Comparison of ENCODE assay signal across 28 cellular contexts in the genomic region with DNA sequence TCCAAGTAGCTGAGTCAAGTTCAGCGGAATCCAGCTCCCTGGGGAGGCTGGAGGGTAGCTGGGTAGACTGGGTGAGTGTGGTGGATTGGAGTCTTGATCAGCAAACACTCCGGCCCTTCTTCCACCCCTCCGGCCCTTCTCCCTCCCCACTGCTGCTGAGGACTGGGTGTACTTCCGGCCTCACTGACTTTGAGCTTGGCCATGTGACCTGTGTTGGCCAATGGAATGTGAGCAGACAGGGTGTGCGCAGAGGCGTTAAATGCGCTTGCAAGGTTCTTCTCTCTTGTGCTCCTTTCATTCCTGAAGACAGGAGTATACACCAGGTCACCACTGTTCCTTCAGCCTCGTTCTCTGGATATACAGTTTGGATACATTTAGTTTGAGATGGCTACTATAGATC. TPM values are rescaled to one million over a fixed set of nuclear protein-coding genes. Genes with fewer than 3 reads are reported as not detected.
DNase-seq lines count a peak whose midpoint lies in the region; ATAC-seq and TF ChIP-seq lines count a peak whose summit lies in the region.
"Had no signal": no experiment of that assay in that cellular context is flagged by ENCODE, and none has a peak within 500 bp of the region (broad histone marks: within the 10 kb centered on the region; RNA-seq: fewer than 3 reads in every experiment).

No MANE protein-coding gene starts in this region.

- H3K36me3 Mint-ChIP-seq in activated CD8-positive, alpha-beta T cell treated with anti-CD3 and anti-CD28 coated beads, Interleukin-2, amount 10 ng/mL, durations not matched to agents 7 days and 5 days (ENCODE audit: low read depth): peaks cover 7% of the 10 kb centered on the region
- peaks cover 6% of the 10 kb centered on the region for H3K36me3 Mint-ChIP-seq in activated CD8-positive, alpha-beta T cell treated with anti-CD3 and anti-CD28 coated beads for 36 hours (ENCODE audit: low read depth)
- H3K36me3 Mint-ChIP-seq: activated naive CD8-positive, alpha-beta T cell had no signal

- H3K4me1 ChIP-seq in muscle layer of duodenum (ENCODE audit: control insufficient read depth in 1 of 2, insufficient read depth in 2 of 2, low read length in 2 of 2): no peaks in the 10 kb centered on the region

- H3K4me3 Mint-ChIP-seq in activated CD8-positive, alpha-beta T cell treated with anti-CD3 and anti-CD28 coated beads, Interleukin-2, amount 10 ng/mL, durations not matched to agents 7 days and 5 days: no peak overlapping the region
- no peak overlapping the region for H3K4me3 Mint-ChIP-seq in activated CD8-positive, alpha-beta T cell treated with anti-CD3 and anti-CD28 coated beads for 36 hours
- H3K4me3 Mint-ChIP-seq: activated naive CD8-positive, alpha-beta T cell; H9 had no signal

- POLR2A ChIA-PET in activated CD8-positive, alpha-beta T cell treated with anti-CD3 and anti-CD28 coated beads, Interleukin-2, amount 10 ng/mL, durations not matched to agents 7 days and 5 days (lab: Charles Lee): interaction anchor here (1.1 kb wide), 1 partner anchor 15 kb away, joined by 5 read pairs; no protein-coding TSS in a partner anchor
- POLR2A ChIA-PET in activated CD8-positive, alpha-beta T cell treated with anti-CD3 and anti-CD28 coated beads for 36 hours (lab: Charles Lee): interaction anchor here (0.9 to 3.3 kb wide), 6 partner anchors 9 to 175 kb away, joined by 3 to 27 read pairs (median 12); no protein-coding TSS in a partner anchor

- H3K9me3 ChIP-seq in muscle layer of duodenum (ENCODE audit: control insufficient read depth in 1 of 2, low read length in 2 of 2): no peaks in the 10 kb centered on the region
- H3K9me3 ChIP-seq: mucosa of descending colon had no signal

- CTCF ChIA-PET in activated CD8-positive, alpha-beta T cell treated with anti-CD3 and anti-CD28 coated beads, Interleukin-2, amount 10 ng/mL, durations not matched to agents 7 days and 5 days (lab: Charles Lee): interaction anchor here (1.2 to 4.6 kb wide), 7 partner anchors 11 to 269 kb away, joined by 3 to 42 read pairs (median 10); no protein-coding TSS in a partner anchor
- CTCF ChIA-PET in activated CD8-positive, alpha-beta T cell treated with anti-CD3 and anti-CD28 coated beads for 36 hours (lab: Charles Lee): interaction anchor here (1.3 to 4.0 kb wide), 5 partner anchors 14 to 176 kb away, joined by 7 to 27 read pairs (median 18); no protein-coding TSS in a partner anchor

- no peaks in the 10 kb centered on the region for H3K27me3 ChIP-seq in muscle layer of duodenum (ENCODE audit: low read depth, low read length)
- H3K27me3 ChIP-seq: dorsolateral prefrontal cortex had no signal

- peak overlapping the region; percentile 30 for H3K27ac ChIP-seq in cingulate gyrus (ENCODE audit: low read depth, low read length)
- peak overlapping the region; percentile 25 for H3K27ac ChIP-seq in muscle layer of duodenum (ENCODE audit: low read length)

- H3K9me3 Mint-ChIP-seq in activated CD8-positive, alpha-beta T cell treated with anti-CD3 and anti-CD28 coated beads, Interleukin-2, amount 10 ng/mL, durations not matched to agents 7 days and 5 days (ENCODE audit: insufficient read depth): no peaks in the 10 kb centered on the region
- no peaks in the 10 kb centered on the region for H3K9me3 Mint-ChIP-seq in activated CD8-positive, alpha-beta T cell treated with anti-CD3 and anti-CD28 coated beads for 36 hours
- H3K9me3 Mint-ChIP-seq: CD8-positive, alpha-beta memory T cell; H9 had no signal

- no peak for ATAC-seq in activated CD8-positive, alpha-beta T cell treated with anti-CD3 and anti-CD28 coated beads, Interleukin-2, amount 10 ng/mL, durations not matched to agents 7 days and 5 days
- ATAC-seq in activated CD8-positive, alpha-beta T cell treated with anti-CD3 and anti-CD28 coated beads for 36 hours: no peak
- no peak for ATAC-seq in HG03045 (IDR thresholded peaks at IDR 0.05; ENCODE audit: unreplicated experiment)

- no peaks in the 10 kb centered on the region for H3K27me3 Mint-ChIP-seq in activated CD8-positive, alpha-beta T cell treated with anti-CD3 and anti-CD28 coated beads, Interleukin-2, amount 10 ng/mL, durations not matched to agents 7 days and 5 days (ENCODE audit: low read depth)
- H3K27me3 Mint-ChIP-seq in activated CD8-positive, alpha-beta T cell treated with anti-CD3 and anti-CD28 coated beads for 36 hours: no peaks in the 10 kb centered on the region
- H3K27me3 Mint-ChIP-seq: activated naive CD8-positive, alpha-beta T cell; CD8-positive, alpha-beta memory T cell had no signal

- peaks cover 24% of the 10 kb centered on the region for H3K4me1 Mint-ChIP-seq in activated CD8-positive, alpha-beta T cell treated with anti-CD3 and anti-CD28 coated beads, Interleukin-2, amount 10 ng/mL, durations not matched to agents 7 days and 5 days (ENCODE audit: low read depth)
- peaks cover 27% of the 10 kb centered on the region for H3K4me1 Mint-ChIP-seq in activated CD8-positive, alpha-beta T cell treated with anti-CD3 and anti-CD28 coated beads for 36 hours (ENCODE audit: low read depth)

- no peak overlapping the region for H3K4me3 ChIP-seq in muscle layer of duodenum (ENCODE audit: low read depth in 1 of 2, low read length in 2 of 2)
- H3K4me3 ChIP-seq: dorsolateral prefrontal cortex, lung, mucosa of descending colon had no signal

- peak; percentile 17 for DNase-seq in activated CD8-positive, alpha-beta T cell treated with anti-CD3 and anti-CD28 coated beads, Interleukin-2, amount 10 ng/mL, durations not matched to agents 7 days and 5 days
- DNase-seq in activated CD8-positive, alpha-beta T cell treated with anti-CD3 and anti-CD28 coated beads for 36 hours: no peak
- DNase-seq in ureter (ENCODE audit: low spot score) (peak; percentile 33), NCI-H1105 (lab: John Stamatoyannopoulos, UW) (no peak), NCI-H1694 treated with DMSO at 0.1 percent for 48 hours (lab: John Stamatoyannopoulos, UW) (no peak)
- DNase-seq: activated CD4-positive, alpha-beta T cell treated with anti-CD3 and anti-CD28 coated beads, Interleukin-2, amount 50 U/mL, for 48 hours; activated CD4-positive, CD25-positive, alpha-beta regulatory T cell; activated effector memory CD4-positive, alpha-beta T cell treated with Interleukin-2 at 50 U/mL for 16 hours; AML-193; CD8-positive, alpha-beta memory T cell; H9; KG1; MM.1S; NCI-H1417; NCI-H2081 treated with DMSO at 0.1 percent for 48 hours; NCI-H226; NCI-H69; right cardiac atrium; SIG-M5; stimulated activated CD4-positive, alpha-beta T cell treated with anti-CD3 and anti-CD28 coated beads, Interleukin-15, amount 100 ng/mL, for 24 hours; stimulated activated naive CD4-positive, alpha-beta T cell had no signal

- no peak for TF ChIP-seq CTCF in activated CD8-positive, alpha-beta T cell treated with anti-CD3 and anti-CD28 coated beads for 36 hours (IDR thresholded peaks at IDR 0.05)

- no peak overlapping the region for H3K27ac Mint-ChIP-seq in activated CD8-positive, alpha-beta T cell treated with anti-CD3 and anti-CD28 coated beads, Interleukin-2, amount 10 ng/mL, durations not matched to agents 7 days and 5 days
- no peak overlapping the region for H3K27ac Mint-ChIP-seq in activated CD8-positive, alpha-beta T cell treated with anti-CD3 and anti-CD28 coated beads for 36 hours

- no peaks in the 10 kb centered on the region for H3K36me3 ChIP-seq in muscle layer of duodenum (ENCODE audit: control insufficient read depth in 1 of 2, insufficient read depth in 2 of 2, low read length in 2 of 2)

- intact Hi-C loops in activated CD8-positive, alpha-beta T cell treated with anti-CD3 and anti-CD28 coated beads for 36 hours (cut with micrococcal nuclease): no loop called here

RNA-seq across cellular contexts. Expression of a gene that starts 2.1 kb away (rescaled TPM):
- total RNA-seq in activated CD8-positive, alpha-beta T cell treated with anti-CD3 and anti-CD28 coated beads, Interleukin-2, amount 10 ng/mL, durations not matched to agents 7 days and 5 days: 10 to 100 TPM; 68.2 to 68.7 TPM
- 10 to 100 TPM; 59.3 to 61.5 TPM for total RNA-seq in activated CD8-positive, alpha-beta T cell treated with anti-CD3 and anti-CD28 coated beads for 36 hours
- 14.7 TPM for total RNA-seq in ureter

Comparison
In these comparisons a context has a peak if more than half of its experiments do, and no peak if none do; other contexts are left out.
1. DNase-seq: peak in activated CD8-positive, alpha-beta T cell treated with anti-CD3 and anti-CD28 coated beads, Interleukin-2, amount 10 ng/mL, durations not matched to agents 7 days and 5 days (single experiment) and ureter (single experiment); none in activated CD8-positive, alpha-beta T cell treated with anti-CD3 and anti-CD28 coated beads for 36 hours (single experiment), NCI-H1105 (single experiment) and NCI-H1694 treated with DMSO at 0.1 percent for 48 hours (single experiment).